ENCODE assay signal across 16 cellular contexts in genomic region chr5:141870871-141871270, GRCh38. TPM values are rescaled to one million over a fixed set of nuclear protein-coding genes. Genes with fewer than 3 reads are reported as not detected.
DNase-seq lines count a peak whose midpoint lies in the region; ATAC-seq, FAIRE-seq and TF ChIP-seq lines count a peak whose summit lies in the region.
"Had no signal": no experiment of that assay in that cellular context is flagged by ENCODE, and none has a peak within 500 bp of the region (broad histone marks: within the 10 kb centered on the region; RNA-seq: fewer than 3 reads in every experiment).

No MANE protein-coding gene starts in this region.

- H3K36me3 ChIP-seq in keratinocyte (ENCODE audit: control insufficient read depth in 2 of 2, extremely low read depth in 1 of 2, insufficient read depth in 2 of 2, low read length in 2 of 2), result peaks cover 0 to 5% of the 10 kb centered on the region in 2 experiments
- peaks cover 9% of the 10 kb centered on the region for H3K36me3 ChIP-seq in HAP-1 (replicated peaks)

- peak overlapping the region; percentile 3 for H3K4me2 ChIP-seq in keratinocyte (ENCODE audit: control insufficient read depth, extremely low read depth, insufficient read depth, low read depth, low read length)

- H4K20me1 ChIP-seq in keratinocyte (ENCODE audit: control insufficient read depth, extremely low read depth, insufficient read depth, low read length), result no peaks in the 10 kb centered on the region

- DNase-seq in HPDE6-E6E7 (ENCODE audit: extremely low spot score) (peak; percentile 46), caudate nucleus (lab: John Stamatoyannopoulos, UW) (peak in 4 of 61 donors; percentile 17 to 30 (median 17)), keratinocyte (ENCODE audit: low read depth, low spot score) (no peak), HAP-1 (ENCODE audit: low spot score in 2 of 2) (no peak), NOMO-1 treated with DMSO at 0.1 percent for 48 hours (lab: John Stamatoyannopoulos, UW; ENCODE audit: unreplicated experiment) (no peak)
- no peak for DNase-seq in activated CD4-positive, alpha-beta T cell treated with anti-CD3 and anti-CD28 coated beads, Interleukin-2, amount 50 U/mL, for 1 hour
- DNase-seq: DMS53; NCI-H1092 treated with DMSO at 0.1 percent for 48 hours; NCI-H524 treated with DMSO at 0.1 percent for 48 hours; SHP77 treated with DMSO at 0.1 percent for 48 hours; stimulated activated CD4-positive, alpha-beta T cell treated with anti-CD3 and anti-CD28 coated beads, Interleukin-1b, Interleukin-23, amount 100 ng/mL, for 48 hours; stimulated activated CD8-positive, alpha-beta memory T cell treated with anti-CD3 and anti-CD28 coated beads, Interleukin-4, amount 100 ng/mL, for 48 hours had no signal

- no peak overlapping the region for H3K9ac ChIP-seq in keratinocyte (ENCODE audit: control insufficient read depth, extremely low read depth, insufficient read depth, low read length)

- in situ Hi-C loops in HAP-1 (cut with MboI; ENCODE audit: low sequenced_read_pairs), result no loop called here

- no peak overlapping the region for H2AFZ ChIP-seq in keratinocyte (ENCODE audit: control insufficient read depth, low read length)

- peaks cover 7% of the 10 kb centered on the region for H3K79me2 ChIP-seq in keratinocyte (ENCODE audit: control insufficient read depth, insufficient read depth, low read length)

- no peaks in the 10 kb centered on the region for H3K9me1 ChIP-seq in keratinocyte (ENCODE audit: control insufficient read depth, extremely low read depth, insufficient read depth, low read length)

- no peak for ATAC-seq in GM19455 (IDR thresholded peaks at IDR 0.05; ENCODE audit: unreplicated experiment)
- ATAC-seq: activated naive CD4-positive, alpha-beta T cell treated with anti-CD3 and anti-CD28 coated beads, Interleukin-2, amount 50 U/mL, for 72 hours had no signal

- peak; percentile 90 for FAIRE-seq in keratinocyte (lab: Jason Lieb, UNC)

- no peaks in the 10 kb centered on the region for H3K9me3 ChIP-seq in keratinocyte (ENCODE audit: control insufficient read depth, low read depth, low read length)
- no peaks in the 10 kb centered on the region for H3K9me3 ChIP-seq in HAP-1

- dilution Hi-C loops in keratinocyte (cut with MboI; ENCODE audit: extremely low pct_ligation_motif_present, low sequenced_read_pairs), result no loop called here

- H3K4me3 ChIP-seq in keratinocyte (ENCODE audit: control insufficient read depth in 2 of 3, extremely low read depth in 1 of 3, insufficient read depth in 2 of 3, low read depth in 1 of 3, low read length in 3 of 3), result peak overlapping the region in 1 of 3 experiments; percentile 9
- no peak overlapping the region for H3K4me3 ChIP-seq in HAP-1

- H3K27ac ChIP-seq in caudate nucleus (ENCODE audit: low read depth, low read length) (peak overlapping the region; percentile 36), keratinocyte (ENCODE audit: control insufficient read depth, insufficient read depth, low read length) (no peak overlapping the region), temporal lobe (ENCODE audit: low read depth, low read length) (peak overlapping the region; percentile 33)

- H3K27me3 ChIP-seq in keratinocyte (ENCODE audit: control insufficient read depth, extremely low read depth, insufficient read depth, low read length), result peaks cover 14% of the 10 kb centered on the region
- no peaks in the 10 kb centered on the region for H3K27me3 ChIP-seq in HAP-1 (ENCODE audit: low read depth)

- H3K4me1 ChIP-seq in keratinocyte (ENCODE audit: control insufficient read depth, extremely low read depth, insufficient read depth, low read length), result peaks cover 38% of the 10 kb centered on the region
- H3K4me1 ChIP-seq in HAP-1, result peaks cover 9% of the 10 kb centered on the region

- no peak for TF ChIP-seq CTCF in keratinocyte (optimal IDR thresholded peaks at IDR 0.05 in 1 of 3, IDR thresholded peaks at IDR 0.05 in 1 of 3, conservative IDR thresholded peaks at IDR 0.05 in 1 of 3; ENCODE audit: extremely low read depth in 1 of 3, insufficient read depth in 2 of 3, low read length in 3 of 3)

RNA-seq across cellular contexts. Expression of gene PCDH1, which starts 7.3 kb away (rescaled TPM):
- polyA plus RNA-seq in keratinocyte, result 10.0 to 19.9 TPM (median 14.2 TPM) in 3 replicates
- 76.5 TPM for polyA plus RNA-seq in keratinocyte (2011; ENCODE audit: low read depth)
- 6.6 and 7.2 TPM in 2 replicates for polyA plus RNA-seq in keratinocyte (2011; cell fraction: cytosol; rRNA removed)
- polyA plus RNA-seq in keratinocyte (2011; cell fraction: nucleus; rRNA removed), result 32.7 and 43.1 TPM in 2 replicates
- 18.0 and 74.0 TPM in 2 replicates for polyA plus RNA-seq in keratinocyte (2012; ENCODE audit: low replicate concordance)
- polyA minus RNA-seq in keratinocyte, result 45.5 to 90.7 TPM (median 50.3 TPM) in 3 replicates
- 24.2 TPM for polyA minus RNA-seq in keratinocyte (2011; cell fraction: cytosol; rRNA and poly(A)+ RNA removed)
- polyA minus RNA-seq in keratinocyte (2011; cell fraction: nucleus; rRNA and poly(A)+ RNA removed), result 71.8 and 73.0 TPM in 2 replicates
- 49.2 TPM for total RNA-seq in temporal lobe
- total RNA-seq: activated CD8-positive, alpha-beta memory T cell treated with anti-CD3 and anti-CD28 coated beads for 36 hours had no signal

RNA-seq across cellular contexts. Expression of gene DELE1, which starts 52.8 kb away (rescaled TPM):
- 37.3 to 49.6 TPM (median 37.5 TPM) in 3 replicates for polyA plus RNA-seq in keratinocyte
- polyA plus RNA-seq in keratinocyte (2011; ENCODE audit: low read depth), result 9.4 TPM
- polyA plus RNA-seq in keratinocyte (2011; cell fraction: cytosol; rRNA removed), result 29.6 and 34.1 TPM in 2 replicates
- polyA plus RNA-seq in keratinocyte (2011; cell fraction: nucleus; rRNA removed), result 106 and 128 TPM in 2 replicates
- polyA plus RNA-seq in keratinocyte (2012; ENCODE audit: low replicate concordance), result 28.3 and 30.1 TPM in 2 replicates
- 38.8 to 47.1 TPM (median 43.9 TPM) in 3 replicates for polyA minus RNA-seq in keratinocyte
- 19.2 TPM for polyA minus RNA-seq in keratinocyte (2011; cell fraction: cytosol; rRNA and poly(A)+ RNA removed)
- 22.9 and 39.2 TPM in 2 replicates for polyA minus RNA-seq in keratinocyte (2011; cell fraction: nucleus; rRNA and poly(A)+ RNA removed)
- 34.4 TPM for total RNA-seq in temporal lobe
